1 cellular context compared by ENCODE assay signal in genomic region chr22:22371031-22371541, GRCh38.
TF ChIP-seq lines count a peak whose summit lies in the region.

No MANE protein-coding gene starts in this region.

TF ChIP-seq in WTC11, 78 proteins besides CTCF, POLR2A, EP300 and RAD21 (continued from another document):
- TF ChIP-seq AFF4 (CRISPR knock-in tag; IDR thresholded peaks at IDR 0.05; ENCODE audit: borderline replicate concordance) = no peak
- no peak for TF ChIP-seq ZNF232 (CRISPR knock-in tag; IDR thresholded peaks at IDR 0.05)
- TF ChIP-seq MYBL2 (CRISPR knock-in tag; IDR thresholded peaks at IDR 0.05) = no peak
- no peak for TF ChIP-seq ESRRA (CRISPR knock-in tag; IDR thresholded peaks at IDR 0.05; ENCODE audit: borderline replicate concordance)
- no peak for TF ChIP-seq RORB (CRISPR knock-in tag; IDR thresholded peaks at IDR 0.05)
- no peak for TF ChIP-seq AR (CRISPR knock-in tag; IDR thresholded peaks at IDR 0.05)
- no peak for TF ChIP-seq CDX4 (CRISPR knock-in tag; IDR thresholded peaks at IDR 0.05; ENCODE audit: borderline replicate concordance)
